In the genomic region with DNA sequence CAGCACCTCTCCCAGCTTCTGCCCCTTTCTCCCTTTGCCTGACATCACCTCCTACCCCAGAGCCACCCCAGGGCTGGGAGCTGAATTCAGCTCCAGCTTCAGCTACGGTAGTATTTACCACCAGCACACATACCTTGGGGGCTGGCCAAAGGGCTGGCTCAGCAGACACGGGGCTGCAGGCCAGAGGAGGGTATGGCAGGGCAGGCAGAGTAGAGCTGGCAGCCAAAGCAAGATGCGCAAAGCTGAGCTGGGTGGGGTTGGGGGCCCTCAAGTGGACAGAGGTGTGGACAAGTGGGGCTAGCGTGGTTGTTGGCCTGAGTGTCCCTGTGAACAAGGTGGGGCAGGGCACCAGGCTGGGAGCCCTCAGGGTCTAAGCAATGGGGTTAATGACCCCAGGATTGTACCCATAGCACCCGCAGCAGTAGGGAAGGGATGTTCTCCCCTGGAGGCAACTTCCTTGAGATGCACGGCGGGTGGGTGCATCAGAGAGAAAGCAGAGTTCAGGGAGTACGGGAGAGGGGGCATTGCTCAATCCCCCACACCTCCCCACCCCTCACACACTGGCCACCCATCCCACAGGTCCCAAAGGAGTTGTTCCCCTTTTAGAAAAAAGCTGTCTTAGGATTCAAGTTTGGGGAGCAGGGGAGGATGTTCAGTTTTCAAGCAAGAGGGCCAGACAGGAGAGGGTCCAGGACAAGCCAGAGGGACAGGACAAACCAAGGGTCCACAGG, we compare ENCODE assay signal across 8 cellular contexts. TPM values are rescaled to one million over a fixed set of nuclear protein-coding genes. Genes with fewer than 3 reads are reported as not detected.
DNase-seq lines count a peak whose midpoint lies in the region; ATAC-seq and TF ChIP-seq lines count a peak whose summit lies in the region.
"Had no signal": no experiment of that assay in that cellular context is flagged by ENCODE, and none has a peak within 500 bp of the region (broad histone marks: within the 10 kb centered on the region; RNA-seq: fewer than 3 reads in every experiment).

No MANE protein-coding gene starts in this region.

- no peak for DNase-seq in activated naive CD8-positive, alpha-beta T cell treated with anti-CD3 and anti-CD28 coated beads, Interleukin-2, amount 50 U/mL, for 24 hours
- DNase-seq in hepatocyte (ENCODE audit: low spot score) (no peak), substantia nigra (lab: John Stamatoyannopoulos, UW) (peak in 5 of 49 donors; percentile 26 to 42 (median 33)), lower leg skin (ENCODE audit: low spot score in 2 of 2) (no peak), iPS-NIHi7 (ENCODE audit: extremely low spot score) (no peak)
- DNase-seq: stimulated activated CD4-positive, alpha-beta T cell treated with anti-CD3 and anti-CD28 coated beads, Interleukin-2, amount 100 ng/mL, for 24 hours had no signal

- H3K27ac ChIP-seq in hepatocyte (peak overlapping the region; percentile 96), substantia nigra (ENCODE audit: low read depth, low read length, poor library complexity, severe bottlenecking) (peak overlapping the region; percentile 51)

- H3K27me3 ChIP-seq in hepatocyte = no peaks in the 10 kb centered on the region

- peaks cover 29 to 56% (median 51%) of the 10 kb centered on the region in 3 donors for H3K4me1 Mint-ChIP-seq in IgD-negative memory B cell
- peaks cover 89% of the 10 kb centered on the region for H3K4me1 Mint-ChIP-seq in activated naive CD8-positive, alpha-beta T cell treated with anti-CD3 and anti-CD28 coated beads, Interleukin-2, amount 50 U/mL, for 24 hours

- intact Hi-C loops in lower leg skin (cut with DNase I; ENCODE audit: low total_unique reads) = no loop called here

- no peak overlapping the region for H3K4me2 ChIP-seq in hepatocyte

- H3K4me3 ChIP-seq in hepatocyte = no peak overlapping the region
- H3K4me3 ChIP-seq in lower leg skin (ENCODE audit: low read depth, poor library complexity, severe bottlenecking) = no peak overlapping the region

- ATAC-seq in activated naive CD8-positive, alpha-beta T cell treated with anti-CD3 and anti-CD28 coated beads, Interleukin-2, amount 50 U/mL, for 24 hours = no peak
- ATAC-seq in GM19395 (IDR thresholded peaks at IDR 0.05; ENCODE audit: unreplicated experiment) = no peak

- no peaks in the 10 kb centered on the region for H3K9me3 Mint-ChIP-seq in IgD-negative memory B cell
- H3K9me3 Mint-ChIP-seq in activated naive CD8-positive, alpha-beta T cell treated with anti-CD3 and anti-CD28 coated beads, Interleukin-2, amount 50 U/mL, for 24 hours = no peaks in the 10 kb centered on the region

- H3K9me3 ChIP-seq in hepatocyte (ENCODE audit: low read depth) = no peaks in the 10 kb centered on the region

- H2AFZ ChIP-seq in hepatocyte = no peak overlapping the region

- no peaks in the 10 kb centered on the region for H3K36me3 ChIP-seq in hepatocyte (replicated peaks; ENCODE audit: insufficient read depth, low read depth)

- H3K27me3 Mint-ChIP-seq in IgD-negative memory B cell = no peaks in the 10 kb centered on the region
- H3K27me3 Mint-ChIP-seq in activated naive CD8-positive, alpha-beta T cell treated with anti-CD3 and anti-CD28 coated beads, Interleukin-2, amount 50 U/mL, for 24 hours = no peaks in the 10 kb centered on the region

- TF ChIP-seq POLR2A in lower leg skin (IDR thresholded peaks at IDR 0.05) = no peak

- H3K79me2 ChIP-seq in hepatocyte = no peaks in the 10 kb centered on the region

- no peaks in the 10 kb centered on the region for H3K9me2 ChIP-seq in hepatocyte (replicated peaks; ENCODE audit: insufficient read depth)

- no peaks in the 10 kb centered on the region for H4K20me1 ChIP-seq in hepatocyte (ENCODE audit: insufficient read depth, poor library complexity, severe bottlenecking)

- peak overlapping the region; percentile 30 to 94 (median 73) for H3K27ac Mint-ChIP-seq in IgD-negative memory B cell
- H3K27ac Mint-ChIP-seq in activated naive CD8-positive, alpha-beta T cell treated with anti-CD3 and anti-CD28 coated beads, Interleukin-2, amount 50 U/mL, for 24 hours = peak overlapping the region; percentile 95

- no peak overlapping the region for H3K4me3 Mint-ChIP-seq in IgD-negative memory B cell
- H3K4me3 Mint-ChIP-seq in activated naive CD8-positive, alpha-beta T cell treated with anti-CD3 and anti-CD28 coated beads, Interleukin-2, amount 50 U/mL, for 24 hours = no peak overlapping the region

- peaks cover 12% of the 10 kb centered on the region for H3K36me3 Mint-ChIP-seq in IgD-negative memory B cell
- peaks cover 54% of the 10 kb centered on the region for H3K36me3 Mint-ChIP-seq in activated naive CD8-positive, alpha-beta T cell treated with anti-CD3 and anti-CD28 coated beads, Interleukin-2, amount 50 U/mL, for 24 hours (ENCODE audit: low read depth)

- TF ChIP-seq CTCF in hepatocyte (IDR thresholded peaks at IDR 0.05; ENCODE audit: poor library complexity) (no peak), lower leg skin (IDR thresholded peaks at IDR 0.05) (no peak)

- 68% methylated on average over 8 of the region's 8 CpGs for WGBS in hepatocyte (ENCODE audit: low lambda C conversion rate, missing lambda C conversion rate)
- WGBS in lower leg skin, 2 donors = 55 to 56% methylated on average over 8 of the region's 8 CpGs

- H3K4me1 ChIP-seq in hepatocyte (ENCODE audit: insufficient read depth) = peaks cover 38% of the 10 kb centered on the region

RNA-seq across cellular contexts. Expression of gene VSIR, which starts 8.0 kb away (rescaled TPM):
- polyA plus RNA-seq in IgD-negative memory B cell (73.6 TPM), hepatocyte (43.4 and 45.5 TPM in 2 replicates)
- total RNA-seq in hepatocyte (10.1 and 13.6 TPM in 2 replicates), lower leg skin (10 to 100 TPM; 14.5 to 56.5 (median 23.2) TPM)

RNA-seq across cellular contexts. Expression of gene C10orf105, which starts 45.8 kb away (rescaled TPM):
- polyA plus RNA-seq in IgD-negative memory B cell (not detected), hepatocyte (0.21 TPM in 1 of 2 replicates, not detected in the other)
- total RNA-seq in hepatocyte (not detected in 2 replicates), lower leg skin (under 1 TPM; 0.06 to 0.27 (median 0.14) TPM)
